In the genomic region with DNA sequence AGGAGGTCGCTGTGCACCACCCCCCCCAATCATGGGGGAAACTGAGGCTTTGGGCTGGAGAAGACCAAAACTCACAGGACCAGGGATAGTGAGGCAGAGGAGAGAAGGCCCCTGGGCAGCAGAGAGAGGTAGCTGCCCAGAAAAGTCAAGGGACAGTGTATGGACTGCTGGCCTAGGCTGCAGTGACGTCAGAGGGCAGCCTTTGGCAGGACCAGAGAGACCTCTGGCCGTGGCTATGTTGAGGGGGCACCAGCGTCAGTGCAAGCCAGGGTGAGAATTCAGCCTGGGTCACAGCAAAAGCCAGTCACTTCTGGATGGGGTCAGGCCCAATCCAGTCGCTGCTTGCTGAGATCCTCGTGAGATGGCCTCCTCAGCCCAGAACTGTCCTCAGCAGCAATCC, we compare ENCODE assay signal across 1 cellular context.
TF ChIP-seq lines count a peak whose summit lies in the region.

No MANE protein-coding gene starts in this region.

TF ChIP-seq in K562, 482 proteins besides CTCF, POLR2A, EP300 and RAD21:
- TF ChIP-seq ZNF586 (CRISPR knock-in tag; conservative IDR thresholded peaks at IDR 0.05) = no peak
- TF ChIP-seq SRSF1 (IDR thresholded peaks at IDR 0.05; ENCODE audit: low read depth, low read length) = no peak
- 0 out of 2 replicates have a peak, but pooled peaks have one; percentile 11 for TF ChIP-seq CREM (IDR thresholded peaks at IDR 0.05; ENCODE audit: low read depth)
- TF ChIP-seq, protein P1, sequence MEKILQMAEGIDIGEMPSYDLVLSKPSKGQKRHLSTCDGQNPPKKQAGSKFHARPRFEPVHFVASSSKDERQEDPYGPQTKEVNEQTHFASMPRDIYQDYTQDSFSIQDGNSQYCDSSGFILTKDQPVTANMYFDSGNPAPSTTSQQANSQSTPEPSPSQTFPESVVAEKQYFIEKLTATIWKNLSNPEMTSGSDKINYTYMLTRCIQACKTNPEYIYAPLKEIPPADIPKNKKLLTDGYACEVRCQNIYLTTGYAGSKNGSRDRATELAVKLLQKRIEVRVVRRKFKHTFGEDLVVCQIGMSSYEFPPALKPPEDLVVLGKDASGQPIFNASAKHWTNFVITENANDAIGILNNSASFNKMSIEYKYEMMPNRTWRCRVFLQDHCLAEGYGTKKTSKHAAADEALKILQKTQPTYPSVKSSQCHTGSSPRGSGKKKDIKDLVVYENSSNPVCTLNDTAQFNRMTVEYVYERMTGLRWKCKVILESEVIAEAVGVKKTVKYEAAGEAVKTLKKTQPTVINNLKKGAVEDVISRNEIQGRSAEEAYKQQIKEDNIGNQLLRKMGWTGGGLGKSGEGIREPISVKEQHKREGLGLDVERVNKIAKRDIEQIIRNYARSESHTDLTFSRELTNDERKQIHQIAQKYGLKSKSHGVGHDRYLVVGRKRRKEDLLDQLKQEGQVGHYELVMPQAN (IDR thresholded peaks at IDR 0.05; ENCODE audit: borderline replicate concordance) = no peak
- no peak for TF ChIP-seq ATF1 (CRISPR knock-in tag; IDR thresholded peaks at IDR 0.05)
- TF ChIP-seq ATF1 (tag; IDR thresholded peaks at IDR 0.05) = 0 out of 2 replicates have a peak, but pooled peaks have one; percentile 29
